25 cellular contexts compared by ENCODE assay signal in the genomic region with DNA sequence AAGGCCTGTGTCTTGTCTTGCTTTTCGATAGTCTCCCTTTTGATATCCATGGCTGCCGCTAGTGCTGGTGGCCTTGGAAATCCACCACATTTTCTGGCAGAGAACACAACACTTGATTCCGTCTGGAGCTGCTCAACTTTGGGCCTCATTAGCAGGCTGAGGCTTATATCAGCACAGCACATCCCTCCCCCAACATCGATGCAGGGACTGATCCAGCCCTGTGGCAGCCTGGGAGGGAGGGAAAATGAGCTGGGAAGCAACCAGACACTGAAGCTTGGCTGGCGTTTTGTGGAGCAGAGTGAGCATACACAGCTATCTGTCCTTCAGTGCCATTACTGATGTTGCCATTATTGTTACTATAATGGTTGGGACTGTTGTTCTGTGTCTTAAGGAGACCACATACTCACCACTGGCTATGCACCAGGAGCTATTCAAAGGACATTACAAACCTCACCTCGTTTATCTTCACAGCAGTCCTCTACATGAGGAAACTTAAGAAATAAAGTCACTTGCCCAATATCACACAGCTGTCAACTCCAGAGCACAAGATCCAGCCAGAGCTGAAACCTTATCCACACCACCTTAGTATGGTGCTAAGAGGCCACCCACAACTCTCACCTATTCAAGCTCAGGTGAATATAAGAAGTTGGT.
"Had no signal": no experiment of that assay in that cellular context is flagged by ENCODE, and none has a peak within 500 bp of the region (broad histone marks: within the 10 kb centered on the region; RNA-seq: fewer than 3 reads in every experiment).

No MANE protein-coding gene starts in this region.

- H3K9me3 Mint-ChIP-seq: activated CD4-positive, alpha-beta T cell treated with anti-CD3 and anti-CD28 coated beads, Interleukin-2, amount 10 ng/mL, durations not matched to agents 7 days and 5 days; activated CD8-positive, alpha-beta T cell treated with anti-CD3 and anti-CD28 coated beads for 36 hours; activated naive CD4-positive, alpha-beta T cell treated with anti-CD3 and anti-CD28 coated beads, Interleukin-2, amount 50 U/mL, for 24 hours; activated naive CD8-positive, alpha-beta T cell treated with anti-CD3 and anti-CD28 coated beads, Interleukin-2, amount 50 U/mL, for 24 hours; activated T-cell treated with anti-CD3 and anti-CD28 coated beads, Interleukin-2, amount 50 U/mL, for 4 hours; activated T-helper 17 cell treated with anti-CD3 and anti-CD28 coated beads, Interleukin-2, amount 50 U/mL, for 72 hours; mesothelial cell of epicardium; neural progenitor cell had no signal

- H3K9me3 ChIP-seq: breast epithelium, right lobe of liver, thoracic aorta, upper lobe of left lung, vagina had no signal

- H3K27me3 Mint-ChIP-seq: activated CD4-positive, alpha-beta T cell treated with anti-CD3 and anti-CD28 coated beads, Interleukin-2, amount 10 ng/mL, durations not matched to agents 7 days and 5 days; activated CD8-positive, alpha-beta T cell treated with anti-CD3 and anti-CD28 coated beads for 36 hours; activated naive CD4-positive, alpha-beta T cell treated with anti-CD3 and anti-CD28 coated beads, Interleukin-2, amount 50 U/mL, for 24 hours; activated naive CD8-positive, alpha-beta T cell treated with anti-CD3 and anti-CD28 coated beads, Interleukin-2, amount 50 U/mL, for 24 hours; activated T-helper 17 cell treated with anti-CD3 and anti-CD28 coated beads, Interleukin-2, amount 50 U/mL, for 72 hours; naive thymus-derived CD8-positive, alpha-beta T cell had no signal

- H3K36me3 ChIP-seq: breast epithelium, neural progenitor cell, right lobe of liver, thoracic aorta, upper lobe of left lung, vagina had no signal

- H3K4me1 ChIP-seq: breast epithelium, neural progenitor cell, right lobe of liver, upper lobe of left lung, vagina had no signal

- H3K27ac Mint-ChIP-seq: activated CD4-positive, alpha-beta T cell treated with anti-CD3 and anti-CD28 coated beads, Interleukin-2, amount 10 ng/mL, durations not matched to agents 7 days and 5 days; activated CD8-positive, alpha-beta T cell treated with anti-CD3 and anti-CD28 coated beads for 36 hours; activated naive CD4-positive, alpha-beta T cell treated with anti-CD3 and anti-CD28 coated beads, Interleukin-2, amount 50 U/mL, for 24 hours; activated naive CD8-positive, alpha-beta T cell treated with anti-CD3 and anti-CD28 coated beads, Interleukin-2, amount 50 U/mL, for 24 hours; activated T-helper 17 cell treated with anti-CD3 and anti-CD28 coated beads, Interleukin-2, amount 50 U/mL, for 72 hours; mesothelial cell of epicardium; neural progenitor cell; WTC11 had no signal

- H3K36me3 Mint-ChIP-seq: mesothelial cell of epicardium, WTC11 had no signal

- H3K4me3 Mint-ChIP-seq: activated CD4-positive, alpha-beta T cell treated with anti-CD3 and anti-CD28 coated beads, Interleukin-2, amount 10 ng/mL, durations not matched to agents 7 days and 5 days; activated CD8-positive, alpha-beta T cell treated with anti-CD3 and anti-CD28 coated beads for 36 hours; activated naive CD4-positive, alpha-beta T cell treated with anti-CD3 and anti-CD28 coated beads, Interleukin-2, amount 50 U/mL, for 24 hours; activated naive CD8-positive, alpha-beta T cell treated with anti-CD3 and anti-CD28 coated beads, Interleukin-2, amount 50 U/mL, for 24 hours; activated T-cell treated with anti-CD3 and anti-CD28 coated beads, Interleukin-2, amount 50 U/mL, for 4 hours; activated T-helper 17 cell treated with anti-CD3 and anti-CD28 coated beads, Interleukin-2, amount 50 U/mL, for 72 hours; mesothelial cell of epicardium; naive thymus-derived CD8-positive, alpha-beta T cell; neural progenitor cell; WTC11 had no signal

- DNase-seq: activated CD4-positive, alpha-beta T cell treated with anti-CD3 and anti-CD28 coated beads for 1 hour; activated CD4-positive, alpha-beta T cell treated with anti-CD3 and anti-CD28 coated beads, Interleukin-2, amount 10 ng/mL, durations not matched to agents 7 days and 5 days; activated CD8-positive, alpha-beta T cell treated with anti-CD3 and anti-CD28 coated beads for 36 hours; activated gamma-delta T cell treated with Interleukin-2 at 50 U/mL for 16 hours; activated naive CD8-positive, alpha-beta T cell treated with anti-CD3 and anti-CD28 coated beads, Interleukin-2, amount 50 U/mL, for 24 hours; activated T-cell treated with anti-CD3 and anti-CD28 coated beads, Interleukin-2, amount 50 U/mL, for 4 hours; central memory CD4-positive, alpha-beta T cell; hippocampal formation; left cardiac atrium; naive thymus-derived CD8-positive, alpha-beta T cell; right lobe of liver; stimulated activated CD4-positive, alpha-beta T cell treated with anti-CD3 and anti-CD28 coated beads, Interleukin-12 subunit alpha, Interleukin-12 subunit beta, amount 100 ng/mL, for 4 hours; stimulated activated CD4-positive, alpha-beta T cell treated with anti-CD3 and anti-CD28 coated beads, Interleukin-4, amount 100 ng/mL, for 1 hour; stimulated activated naive CD8-positive, alpha-beta T cell treated with anti-CD3 and anti-CD28 coated beads, Interleukin-15, Interleukin-2, amounts not matched to agents 100 U/mL and 50 U/mL, for 24 hours; T-helper 2 cell; upper lobe of left lung had no signal

- H3K27ac ChIP-seq: breast epithelium, neural progenitor cell, right lobe of liver, skin epidermis, thoracic aorta, upper lobe of left lung, vagina had no signal

- H3K27me3 ChIP-seq: breast epithelium, neural progenitor cell, right lobe of liver, upper lobe of left lung, vagina had no signal

- H3K4me2 ChIP-seq: neural progenitor cell had no signal

- H3K9ac ChIP-seq: neural progenitor cell had no signal

- H3K4me1 Mint-ChIP-seq: activated CD4-positive, alpha-beta T cell treated with anti-CD3 and anti-CD28 coated beads, Interleukin-2, amount 10 ng/mL, durations not matched to agents 7 days and 5 days; activated T-helper 17 cell treated with anti-CD3 and anti-CD28 coated beads, Interleukin-2, amount 50 U/mL, for 72 hours; WTC11 had no signal

- H2AFZ ChIP-seq: neural progenitor cell had no signal

- ATAC-seq: activated CD8-positive, alpha-beta T cell treated with anti-CD3 and anti-CD28 coated beads for 36 hours; activated naive CD8-positive, alpha-beta T cell treated with anti-CD3 and anti-CD28 coated beads, Interleukin-2, amount 50 U/mL, for 24 hours; activated T-cell treated with anti-CD3 and anti-CD28 coated beads, Interleukin-2, amount 50 U/mL, for 4 hours; activated T-helper 17 cell treated with anti-CD3 and anti-CD28 coated beads, Interleukin-2, amount 50 U/mL, for 72 hours; left cardiac atrium; naive thymus-derived CD8-positive, alpha-beta T cell; stimulated activated naive CD8-positive, alpha-beta T cell treated with anti-CD3 and anti-CD28 coated beads, Interleukin-15, Interleukin-2, amounts not matched to agents 100 U/mL and 50 U/mL, for 24 hours; WTC11 had no signal

- H3K4me3 ChIP-seq: breast epithelium, neural progenitor cell, right lobe of liver, skin epidermis, thoracic aorta, upper lobe of left lung, vagina had no signal
